Comparison of ENCODE assay signal across 22 cellular contexts in the genomic region with DNA sequence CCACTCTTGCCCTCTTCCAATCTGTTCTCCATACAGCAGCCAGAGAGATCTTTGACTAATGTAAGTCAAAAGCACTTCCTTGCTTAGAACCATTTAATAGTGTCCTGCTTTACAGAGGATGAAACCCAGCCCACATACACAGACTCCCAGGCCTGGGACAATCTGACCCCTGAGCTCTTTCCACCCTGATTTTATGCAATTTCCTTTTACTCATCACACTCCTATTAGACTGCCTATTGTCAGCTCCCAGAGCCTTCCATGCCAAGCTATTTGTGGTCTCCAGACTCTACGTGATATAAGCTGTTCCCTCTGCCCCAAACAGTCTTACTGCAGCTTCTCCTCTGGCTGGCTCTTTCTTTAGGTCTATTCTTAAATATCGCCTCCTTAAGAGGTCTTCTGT. TPM values are rescaled to one million over a fixed set of nuclear protein-coding genes. Genes with fewer than 3 reads are reported as not detected.
DNase-seq lines count a peak whose midpoint lies in the region; ATAC-seq and TF ChIP-seq lines count a peak whose summit lies in the region.
"Had no signal": no experiment of that assay in that cellular context is flagged by ENCODE, and none has a peak within 500 bp of the region (broad histone marks: within the 10 kb centered on the region; RNA-seq: fewer than 3 reads in every experiment).

No MANE protein-coding gene starts in this region.

- no peak overlapping the region for H3K23ac ChIP-seq in neuronal stem cell (ENCODE audit: low read depth, low read length, poor library complexity)

- peak overlapping the region; percentile 37 for H3K27ac ChIP-seq in PC-3 (ENCODE audit: low read length)
- H3K27ac ChIP-seq in neuronal stem cell (replicated peaks; ENCODE audit: low read length) = no peak overlapping the region
- H3K27ac ChIP-seq: epithelial cell of prostate, heart right ventricle, SJCRH30 had no signal

- no peaks in the 10 kb centered on the region for H3K9me3 ChIP-seq in PC-3 (ENCODE audit: low read length)
- peaks cover 0 to 4% of the 10 kb centered on the region in 2 donors for H3K9me3 ChIP-seq in neuronal stem cell (replicated peaks in 1 of 2; ENCODE audit: control insufficient read depth in 2 of 2, insufficient read depth in 1 of 2, low read depth in 1 of 2, low read length in 2 of 2)
- no peaks in the 10 kb centered on the region for H3K9me3 ChIP-seq in T-helper 17 cell (ENCODE audit: control insufficient read depth, low read length, poor library complexity, severe bottlenecking)
- H3K9me3 ChIP-seq: SJCRH30 had no signal

- CTCF ChIA-PET in PC-3 (lab: Charles Lee) = no interaction called here

- H3K9ac ChIP-seq in PC-3 (ENCODE audit: low read length) (no peak overlapping the region), neuronal stem cell (ENCODE audit: low read depth, low read length, poor library complexity) (no peak overlapping the region)

- WGBS in neuronal stem cell (ENCODE audit: extremely low coverage in 2 of 2, insufficient read length in 2 of 2, insufficient replicate concordance in 1 of 2), 2 donors = no CpG with 5 or more reads among the region's 2 CpGs

- H3K4me2 ChIP-seq in PC-3 (ENCODE audit: low read length) = no peak overlapping the region
- H3K4me2 ChIP-seq in neuronal stem cell (ENCODE audit: insufficient read depth, low read length, poor library complexity, severe bottlenecking) = no peak overlapping the region

- no peaks in the 10 kb centered on the region for H3F3A ChIP-seq in PC-3 (ENCODE audit: low read length, unreplicated experiment)

- H3K36me3 ChIP-seq in PC-3 (ENCODE audit: low read depth, low read length) = no peaks in the 10 kb centered on the region
- H3K36me3 ChIP-seq in neuronal stem cell (replicated peaks in 1 of 2; ENCODE audit: control insufficient read depth in 2 of 2, insufficient read depth in 2 of 2, low read length in 2 of 2) = no peaks in the 10 kb centered on the region
- H3K36me3 ChIP-seq: heart right ventricle, SJCRH30 had no signal

- intact Hi-C loops in PC-3 (cut with micrococcal nuclease) = no loop called here

- no peaks in the 10 kb centered on the region for H3K9me2 ChIP-seq in PC-3 (replicated peaks; ENCODE audit: low read length)

- H3K4me3 ChIP-seq in PC-3 (ENCODE audit: low read length) (no peak overlapping the region), neuronal stem cell (ENCODE audit: low read length in 2 of 2) (no peak overlapping the region)
- H3K4me3 ChIP-seq: heart right ventricle, SJCRH30 had no signal

- H4K8ac ChIP-seq in neuronal stem cell (ENCODE audit: low read depth, low read length) = no peak overlapping the region

- no peaks in the 10 kb centered on the region for H3K79me2 ChIP-seq in PC-3 (ENCODE audit: low read length)

- no peak overlapping the region for H2BK120ac ChIP-seq in neuronal stem cell (ENCODE audit: low read depth, low read length)

- no peak overlapping the region for H2BK12ac ChIP-seq in neuronal stem cell (ENCODE audit: low read length)

- TF ChIP-seq CTCF in PC-3 (conservative IDR thresholded peaks at IDR 0.05; ENCODE audit: low read depth, low read length) = no peak

- no peak overlapping the region for H3K18ac ChIP-seq in neuronal stem cell (ENCODE audit: low read length)

- no peak overlapping the region for H4K91ac ChIP-seq in neuronal stem cell (ENCODE audit: low read depth, low read length, poor library complexity)

- H2BK15ac ChIP-seq in neuronal stem cell (ENCODE audit: low read length) = no peak overlapping the region

- H3K36me3 Mint-ChIP-seq in T-helper 17 cell (ENCODE audit: low read depth) = peaks cover 5% of the 10 kb centered on the region
- H3K36me3 Mint-ChIP-seq: CD8-positive, alpha-beta memory T cell; mesothelial cell of epicardium had no signal

- H3K79me1 ChIP-seq in neuronal stem cell (ENCODE audit: low read depth, low read length) = no peaks in the 10 kb centered on the region

- H3K4me1 Mint-ChIP-seq in T-helper 17 cell = no peaks in the 10 kb centered on the region

- H3K14ac ChIP-seq in neuronal stem cell (ENCODE audit: low read length) = no peak overlapping the region

- ATAC-seq in PC-3 (no peak; the same call in 1 of the 2 replicates), T-helper 17 cell (no peak), HG02623 (IDR thresholded peaks at IDR 0.05; ENCODE audit: unreplicated experiment) (no peak)

- DNase-seq in EH (ENCODE audit: low read depth) (peak; percentile 94), PC-3 (peak; percentile 49), dermis microvascular lymphatic vessel endothelial cell (ENCODE audit: low read depth in 2 of 2) (peak; percentile 65 to 77), neuronal stem cell (ENCODE audit: low spot score) (no peak), NCI-H2107 (lab: John Stamatoyannopoulos, UW) (no peak), T-helper 17 cell (no peak), NCI-H69 (lab: John Stamatoyannopoulos, UW) (no peak)
- DNase-seq: activated gamma-delta T cell; anterior cingulate cortex; CD8-positive, alpha-beta memory T cell; cortex of kidney; heart right ventricle; NCI-H1694 treated with DMSO at 0.1 percent for 48 hours; NCI-H510A treated with DMSO at 0.1 percent for 48 hours; retina; SJCRH30; T-helper 2 cell had no signal

- no peak overlapping the region for H2BK5ac ChIP-seq in neuronal stem cell (ENCODE audit: low read length)

- POLR2A ChIA-PET in PC-3 (lab: Charles Lee; ENCODE audit: unreplicated experiment) = no interaction called here

- H3K27me3 ChIP-seq in PC-3 (ENCODE audit: low read length) = no peaks in the 10 kb centered on the region
- no peaks in the 10 kb centered on the region for H3K27me3 ChIP-seq in neuronal stem cell (ENCODE audit: control insufficient read depth in 3 of 3, insufficient read depth in 3 of 3, low read depth in 1 of 3, low read length in 3 of 3)
- H3K27me3 ChIP-seq: heart right ventricle, SJCRH30 had no signal

- H2AFZ ChIP-seq in PC-3 (ENCODE audit: low read length) (no peak overlapping the region), neuronal stem cell (ENCODE audit: low read length) (peak overlapping the region; percentile 13)

- no peak overlapping the region for H3K27ac Mint-ChIP-seq in T-helper 17 cell
- H3K27ac Mint-ChIP-seq: CD8-positive, alpha-beta memory T cell; mesothelial cell of epicardium; stimulated activated naive CD8-positive, alpha-beta T cell treated with anti-CD3 and anti-CD28 coated beads, Interleukin-15, Interleukin-2, amounts not matched to agents 100 ng/mL and 50 ng/mL, for 24 hours had no signal

- H3K4me1 ChIP-seq in PC-3 (ENCODE audit: insufficient read depth, low read length) = peaks cover 17% of the 10 kb centered on the region
- H3K4me1 ChIP-seq in neuronal stem cell (ENCODE audit: control insufficient read depth in 2 of 2, insufficient read depth in 1 of 2, low read depth in 1 of 2, low read length in 2 of 2) = no peaks in the 10 kb centered on the region
- H3K4me1 ChIP-seq: SJCRH30 had no signal

- no peak overlapping the region for H2AK5ac ChIP-seq in neuronal stem cell (ENCODE audit: low read depth, low read length)

- no peak overlapping the region for H3K4me3 Mint-ChIP-seq in T-helper 17 cell
- H3K4me3 Mint-ChIP-seq: CD8-positive, alpha-beta memory T cell; mesothelial cell of epicardium; neural crest cell; stimulated activated naive CD8-positive, alpha-beta T cell treated with anti-CD3 and anti-CD28 coated beads, Interleukin-15, Interleukin-2, amounts not matched to agents 100 ng/mL and 50 ng/mL, for 24 hours had no signal

- no TSS peak for BruUV-seq in PC-3 (replicated peaks; lab: Mats Ljungman, UMichigan)

- H4K20me1 ChIP-seq in PC-3 (ENCODE audit: low read length) = no peaks in the 10 kb centered on the region

- H3K27me3 Mint-ChIP-seq in T-helper 17 cell = peaks cover 6% of the 10 kb centered on the region

- H3K4ac ChIP-seq in neuronal stem cell (ENCODE audit: low read length) = no peak overlapping the region

RNA-seq across cellular contexts. Expression of gene ME3, which starts 28.1 kb away (rescaled TPM):
- total RNA-seq in PC-3 (2014; rRNA removed) = 80.8 and 83.8 TPM in 2 replicates
- 25.7 and 29.5 TPM in 2 replicates for total RNA-seq in dermis microvascular lymphatic vessel endothelial cell
- 107 TPM for polyA plus RNA-seq in neuronal stem cell (2013, experiment 1 of 2)
- 104 TPM for polyA plus RNA-seq in neuronal stem cell (2013, experiment 2 of 2)
- total RNA-seq in T-helper 17 cell = 1 to 10 TPM; 2.7 to 3.3 TPM
- total RNA-seq: SJCRH30 had no signal
- polyA plus RNA-seq: CD8-positive, alpha-beta memory T cell had no signal

Comparison
In these comparisons a context has a peak if more than half of its experiments do, and no peak if none do; other contexts are left out.
1. DNase-seq: peak in EH (single experiment), PC-3 (single experiment) and dermis microvascular lymphatic vessel endothelial cell (2 of 2); none in neuronal stem cell (single experiment), NCI-H2107 (single experiment), T-helper 17 cell (0 of 3) and NCI-H69 (single experiment).